Comparison of ENCODE assay signal across 10 cellular contexts in genomic region chr17:78771758-78772382, GRCh38. TPM values are rescaled to one million over a fixed set of nuclear protein-coding genes. Genes with fewer than 3 reads are reported as not detected.
DNase-seq lines count a peak whose midpoint lies in the region; ATAC-seq, FAIRE-seq and TF ChIP-seq lines count a peak whose summit lies in the region.
"Had no signal": no experiment of that assay in that cellular context is flagged by ENCODE, and none has a peak within 500 bp of the region (broad histone marks: within the 10 kb centered on the region; RNA-seq: fewer than 3 reads in every experiment).

No MANE protein-coding gene starts in this region.

- H3K4me3 ChIP-seq in CD8-positive, alpha-beta T cell (ENCODE audit: low read depth, low read length): peak overlapping the region; percentile 38
- H3K4me3 ChIP-seq: stomach had no signal

- peak overlapping the region; percentile 70 for H3K4me3 Mint-ChIP-seq in CD8-positive, alpha-beta T cell
- H3K4me3 Mint-ChIP-seq in activated T-helper 1 cell treated with anti-CD3 and anti-CD28 coated beads, Interleukin-12 subunit alpha, Interleukin-12 subunit beta, Interleukin-2, Interleukin-4 antibody, amounts not matched to agents 30 ng/mL and 10 ng/mL and 1 ng/mL, durations not matched to agents 14 hours and 24 hours and 36 hours: peak overlapping the region; percentile 86
- no peak overlapping the region for H3K4me3 Mint-ChIP-seq in nephron

- peaks cover 92% of the 10 kb centered on the region for H3K4me1 ChIP-seq in CD8-positive, alpha-beta T cell (ENCODE audit: insufficient read depth, low read length)

- no peaks in the 10 kb centered on the region for H3K36me3 ChIP-seq in CD8-positive, alpha-beta T cell (ENCODE audit: insufficient read depth, low read length)
- H3K36me3 ChIP-seq: stomach had no signal

- ATAC-seq in CD8-positive, alpha-beta T cell: no peak

- intact Hi-C loops in CD8-positive, alpha-beta T cell (cut with DNase I, micrococcal nuclease): loop anchor here in 1 of 2 experiments (1.0 to 10.0 kb wide), 2 partner anchors 10 to 637 kb away; partner anchors contain the start of gene TMC8
- intact Hi-C loops in activated T-helper 1 cell treated with anti-CD3 and anti-CD28 coated beads, Interleukin-12 subunit alpha, Interleukin-12 subunit beta, Interleukin-2, Interleukin-4 antibody, amounts not matched to agents 30 ng/mL and 10 ng/mL and 1 ng/mL, durations not matched to agents 14 hours and 24 hours and 36 hours (cut with micrococcal nuclease): loop anchor here (1.0 to 2.0 kb wide), 4 partner anchors 8 to 69 kb away; partner anchors contain the start of gene USP36

- FAIRE-seq in GM19239 (lab: Jason Lieb, UNC): peak; percentile 60

- POLR2A ChIA-PET in CD8-positive, alpha-beta T cell (lab: Charles Lee): interaction anchor here (0.6 to 1.8 kb wide), 4 partner anchors 23 to 54 kb away, joined by 3 to 5 read pairs (median 4); no protein-coding TSS in a partner anchor

- H3K4me1 Mint-ChIP-seq in CD8-positive, alpha-beta T cell (ENCODE audit: low read depth): peaks cover 47% of the 10 kb centered on the region
- H3K4me1 Mint-ChIP-seq in activated T-helper 1 cell treated with anti-CD3 and anti-CD28 coated beads, Interleukin-12 subunit alpha, Interleukin-12 subunit beta, Interleukin-2, Interleukin-4 antibody, amounts not matched to agents 30 ng/mL and 10 ng/mL and 1 ng/mL, durations not matched to agents 14 hours and 24 hours and 36 hours (ENCODE audit: low read depth): peaks cover 45% of the 10 kb centered on the region
- H3K4me1 Mint-ChIP-seq in nephron: peaks cover 11% of the 10 kb centered on the region

- no peak for DNase-seq in CD8-positive, alpha-beta T cell
- no peak for DNase-seq in GM19239 (ENCODE audit: insufficient read length, low spot score)
- no peak for DNase-seq in activated T-helper 1 cell treated with anti-CD3 and anti-CD28 coated beads, Interleukin-12 subunit alpha, Interleukin-12 subunit beta, Interleukin-2, Interleukin-4 antibody, amounts not matched to agents 30 ng/mL and 10 ng/mL and 1 ng/mL, durations not matched to agents 14 hours and 24 hours and 36 hours (ENCODE audit: low spot score)
- DNase-seq in T1000 (lab: John Stamatoyannopoulos, UW): no peak
- no peak for DNase-seq in hippocampal formation (lab: John Stamatoyannopoulos, UW)
- no peak for DNase-seq in pons (ENCODE audit: low spot score)
- DNase-seq: amygdala, NCI-H2171, stomach had no signal

- peak overlapping the region; percentile 32 for H3K27ac ChIP-seq in CD8-positive, alpha-beta T cell (ENCODE audit: low read depth, low read length)

- H3K27me3 Mint-ChIP-seq in CD8-positive, alpha-beta T cell (ENCODE audit: low read depth): no peaks in the 10 kb centered on the region
- no peaks in the 10 kb centered on the region for H3K27me3 Mint-ChIP-seq in activated T-helper 1 cell treated with anti-CD3 and anti-CD28 coated beads, Interleukin-12 subunit alpha, Interleukin-12 subunit beta, Interleukin-2, Interleukin-4 antibody, amounts not matched to agents 30 ng/mL and 10 ng/mL and 1 ng/mL, durations not matched to agents 14 hours and 24 hours and 36 hours (ENCODE audit: insufficient read depth)
- no peaks in the 10 kb centered on the region for H3K27me3 Mint-ChIP-seq in nephron (ENCODE audit: low read depth)

- H3K9me3 Mint-ChIP-seq in CD8-positive, alpha-beta T cell: no peaks in the 10 kb centered on the region
- H3K9me3 Mint-ChIP-seq in activated T-helper 1 cell treated with anti-CD3 and anti-CD28 coated beads, Interleukin-12 subunit alpha, Interleukin-12 subunit beta, Interleukin-2, Interleukin-4 antibody, amounts not matched to agents 30 ng/mL and 10 ng/mL and 1 ng/mL, durations not matched to agents 14 hours and 24 hours and 36 hours: no peaks in the 10 kb centered on the region
- no peaks in the 10 kb centered on the region for H3K9me3 Mint-ChIP-seq in nephron

- CTCF ChIA-PET in CD8-positive, alpha-beta T cell (lab: Charles Lee): interaction anchor here (0.9 to 1.4 kb wide), 3 partner anchors 16 to 46 kb away, joined by 3 read pairs; no protein-coding TSS in a partner anchor

- no peaks in the 10 kb centered on the region for H3K27me3 ChIP-seq in CD8-positive, alpha-beta T cell (ENCODE audit: insufficient read depth, low read length)
- H3K27me3 ChIP-seq: stomach had no signal

- H3K36me3 Mint-ChIP-seq in CD8-positive, alpha-beta T cell: peaks cover 30% of the 10 kb centered on the region
- peaks cover 10% of the 10 kb centered on the region for H3K36me3 Mint-ChIP-seq in activated T-helper 1 cell treated with anti-CD3 and anti-CD28 coated beads, Interleukin-12 subunit alpha, Interleukin-12 subunit beta, Interleukin-2, Interleukin-4 antibody, amounts not matched to agents 30 ng/mL and 10 ng/mL and 1 ng/mL, durations not matched to agents 14 hours and 24 hours and 36 hours (ENCODE audit: low read depth)
- peaks cover 7% of the 10 kb centered on the region for H3K36me3 Mint-ChIP-seq in nephron (ENCODE audit: low read depth)

- TF ChIP-seq CTCF in CD8-positive, alpha-beta T cell (IDR thresholded peaks at IDR 0.05): no peak
- no peak for TF ChIP-seq CTCF in nephron (IDR thresholded peaks at IDR 0.05; ENCODE audit: unreplicated experiment in 3 of 3)

- H3K9me3 ChIP-seq in CD8-positive, alpha-beta T cell (ENCODE audit: low read length): no peaks in the 10 kb centered on the region
- H3K9me3 ChIP-seq: stomach had no signal

- H3K27ac Mint-ChIP-seq in CD8-positive, alpha-beta T cell: peak overlapping the region; percentile 87
- peak overlapping the region; percentile 99 for H3K27ac Mint-ChIP-seq in activated T-helper 1 cell treated with anti-CD3 and anti-CD28 coated beads, Interleukin-12 subunit alpha, Interleukin-12 subunit beta, Interleukin-2, Interleukin-4 antibody, amounts not matched to agents 30 ng/mL and 10 ng/mL and 1 ng/mL, durations not matched to agents 14 hours and 24 hours and 36 hours
- peak overlapping the region in 2 of 3 experiments; percentile 19 to 22 for H3K27ac Mint-ChIP-seq in nephron

RNA-seq across cellular contexts. Expression of gene CYTH1, which starts 10.2 kb away (rescaled TPM):
- total RNA-seq in CD8-positive, alpha-beta T cell: 100 to 1,000 TPM; 475 to 490 TPM
- 147 TPM in 2 replicates for total RNA-seq in activated T-helper 1 cell treated with anti-CD3 and anti-CD28 coated beads, Interleukin-12 subunit alpha, Interleukin-12 subunit beta, Interleukin-2, Interleukin-4 antibody, amounts not matched to agents 30 ng/mL and 10 ng/mL and 1 ng/mL, durations not matched to agents 14 hours and 24 hours and 36 hours

Comparison
In these comparisons a context has a peak if more than half of its experiments do, and no peak if none do; other contexts are left out.
1. H3K27ac Mint-ChIP-seq: peak in every context shown above with its lines; median percentile 99 in activated T-helper 1 cell treated with anti-CD3 and anti-CD28 coated beads, Interleukin-12 subunit alpha, Interleukin-12 subunit beta, Interleukin-2, Interleukin-4 antibody, amounts not matched to agents 30 ng/mL and 10 ng/mL and 1 ng/mL, durations not matched to agents 14 hours and 24 hours and 36 hours; 87 in CD8-positive, alpha-beta T cell; 20 in nephron.
2. H3K4me3 Mint-ChIP-seq: peak in CD8-positive, alpha-beta T cell (single experiment) and activated T-helper 1 cell treated with anti-CD3 and anti-CD28 coated beads, Interleukin-12 subunit alpha, Interleukin-12 subunit beta, Interleukin-2, Interleukin-4 antibody, amounts not matched to agents 30 ng/mL and 10 ng/mL and 1 ng/mL, durations not matched to agents 14 hours and 24 hours and 36 hours (single experiment); none in nephron (0 of 3).